In genomic region chr6:54737247-54737646, GRCh38 we compare ENCODE assay signal across 12 cellular contexts.
DNase-seq lines count a peak whose midpoint lies in the region; ATAC-seq, FAIRE-seq and TF ChIP-seq lines count a peak whose summit lies in the region.
"Had no signal": no experiment of that assay in that cellular context is flagged by ENCODE, and none has a peak within 500 bp of the region (broad histone marks: within the 10 kb centered on the region; RNA-seq: fewer than 3 reads in every experiment).

No MANE protein-coding gene starts in this region.

- no peak overlapping the region for H2AFZ ChIP-seq in HCT116 (ENCODE audit: low read depth, low read length, poor library complexity, severe bottlenecking)

- no peaks in the 10 kb centered on the region for H3K79me2 ChIP-seq in HCT116 (ENCODE audit: insufficient read depth, low read length)

- no peak overlapping the region for H3K27ac Mint-ChIP-seq in stimulated activated memory B cell treated with anti-CD40 and anti-IgM and Interleukin-4, amounts not matched to agents 10 μg/mL and 1 μg/mL and 100 μg/mL, for 72 hours

- no peak overlapping the region for H3K4me3 ChIP-seq in HCT116 (replicated peaks in 1 of 2; ENCODE audit: low read depth in 1 of 2, low read length in 2 of 2)
- no peak overlapping the region for H3K4me3 ChIP-seq in liver (ENCODE audit: low read depth in 1 of 3, low read length in 3 of 3)
- H3K4me3 ChIP-seq: A549, lower lobe of right lung, Peyer's patch had no signal

- peak; percentile 3 for DNase-seq in NCI-H2029 (lab: John Stamatoyannopoulos, UW)
- DNase-seq in NCI-H2029 treated with DMSO at 0.1 percent for 48 hours (lab: John Stamatoyannopoulos, UW) = no peak
- no peak for DNase-seq in HCT116 (ENCODE audit: low read depth, low spot score)
- peak; percentile 4 for DNase-seq in RPMI7951 (ENCODE audit: low read depth)
- DNase-seq in activated CD8-positive, alpha-beta memory T cell treated with anti-CD3 and anti-CD28 coated beads for 24 hours = no peak
- no peak for DNase-seq in urothelium cell line (ENCODE audit: low spot score)
- DNase-seq: anterior cingulate cortex, lower lobe of right lung had no signal

- peak; percentile 46; the same call in 1 of the 2 replicates for ATAC-seq in HCT116
- no peak for ATAC-seq in stimulated activated memory B cell treated with anti-CD40 and anti-IgM and Interleukin-4, amounts not matched to agents 10 μg/mL and 1 μg/mL and 100 μg/mL, for 72 hours
- ATAC-seq: A549, lower lobe of right lung had no signal

- CTCF ChIA-PET in HCT116 (lab: Charles Lee) = interaction anchor here (0.5 to 1.4 kb wide), 2 partner anchors 20 to 60 kb away, joined by 3 to 6 read pairs; no protein-coding TSS in a partner anchor

- intact Hi-C loops in HCT116 (cut with micrococcal nuclease) = no loop called here

- H3K27me3 Mint-ChIP-seq in stimulated activated memory B cell treated with anti-CD40 and anti-IgM and Interleukin-4, amounts not matched to agents 10 μg/mL and 1 μg/mL and 100 μg/mL, for 72 hours = no peaks in the 10 kb centered on the region

- H3K36me3 Mint-ChIP-seq in stimulated activated memory B cell treated with anti-CD40 and anti-IgM and Interleukin-4, amounts not matched to agents 10 μg/mL and 1 μg/mL and 100 μg/mL, for 72 hours = no peaks in the 10 kb centered on the region

- RAD21 ChIA-PET in HCT116 (lab: Charles Lee; ENCODE audit: low non-redundant PET in 1 of 2, low total read pairs in 2 of 2, uncharacterized antibody in 2 of 2, unreplicated experiment in 2 of 2) = no interaction called here

- no peak overlapping the region for H3K4me2 ChIP-seq in HCT116 (ENCODE audit: low read length)
- H3K4me2 ChIP-seq: A549 had no signal

- no peaks in the 10 kb centered on the region for H3K36me3 ChIP-seq in HCT116 (ENCODE audit: control insufficient read depth in 1 of 2, insufficient read depth in 2 of 2, low read length in 2 of 2)
- no peaks in the 10 kb centered on the region for H3K36me3 ChIP-seq in liver (ENCODE audit: control insufficient read depth in 4 of 4, insufficient read depth in 3 of 4, low read depth in 1 of 4, low read length in 3 of 4)
- H3K36me3 ChIP-seq: lower lobe of right lung, Peyer's patch had no signal

- no peaks in the 10 kb centered on the region for H3K4me1 Mint-ChIP-seq in stimulated activated memory B cell treated with anti-CD40 and anti-IgM and Interleukin-4, amounts not matched to agents 10 μg/mL and 1 μg/mL and 100 μg/mL, for 72 hours

- peaks cover 23% of the 10 kb centered on the region for H3K9me3 Mint-ChIP-seq in stimulated activated memory B cell treated with anti-CD40 and anti-IgM and Interleukin-4, amounts not matched to agents 10 μg/mL and 1 μg/mL and 100 μg/mL, for 72 hours

- no TSS peak for BruUV-seq in HCT116 (replicated peaks; lab: Mats Ljungman, UMichigan)

- no peak overlapping the region for H3K4me3 Mint-ChIP-seq in stimulated activated memory B cell treated with anti-CD40 and anti-IgM and Interleukin-4, amounts not matched to agents 10 μg/mL and 1 μg/mL and 100 μg/mL, for 72 hours

- H3K27me3 ChIP-seq in HCT116 (ENCODE audit: insufficient read depth, low read length) (no peaks in the 10 kb centered on the region), liver (ENCODE audit: control insufficient read depth in 4 of 4, insufficient read depth in 4 of 4, low read length in 3 of 4) (no peaks in the 10 kb centered on the region)
- H3K27me3 ChIP-seq: Peyer's patch had no signal

- H3K9me3 ChIP-seq in HCT116 (ENCODE audit: control insufficient read depth in 1 of 2, insufficient read depth in 1 of 2, low read depth in 1 of 2, low read length in 2 of 2) (no peaks in the 10 kb centered on the region; a peak in 1 of 4 replicates), liver (ENCODE audit: control insufficient read depth in 4 of 4, low read length in 3 of 4) (peaks cover 0 to 2% (median 0%) of the 10 kb centered on the region in 4 donors)
- H3K9me3 ChIP-seq: A549, lower lobe of right lung, Peyer's patch had no signal

- FAIRE-seq in urothelium cell line (lab: Jason Lieb, UNC) = no peak
- FAIRE-seq: A549 had no signal

- H3K9ac ChIP-seq in HCT116 (ENCODE audit: low read length) (no peak overlapping the region), liver (ENCODE audit: low read depth in 1 of 2, low read length in 2 of 2) (no peak overlapping the region)

- no peak for TF ChIP-seq POLR2A in HCT116 (IDR thresholded peaks at IDR 0.05; ENCODE audit: borderline replicate concordance, extremely low read depth, insufficient read depth, insufficient read length)

- POLR2A ChIA-PET in HCT116 (lab: Charles Lee) = no interaction called here

- H3K27ac ChIP-seq in HCT116 (ENCODE audit: low read depth, low read length) = no peak overlapping the region
- no peak overlapping the region for H3K27ac ChIP-seq in liver (ENCODE audit: low read depth in 1 of 2, low read length in 2 of 2)
- H3K27ac ChIP-seq: A549, lower lobe of right lung, Peyer's patch had no signal

- H3K4me1 ChIP-seq in HCT116 (ENCODE audit: control insufficient read depth in 1 of 2, insufficient read depth in 2 of 2, low read length in 2 of 2) (no peaks in the 10 kb centered on the region), liver (ENCODE audit: control insufficient read depth in 4 of 4, insufficient read depth in 4 of 4, low read length in 3 of 4) (no peaks in the 10 kb centered on the region)
- H3K4me1 ChIP-seq: A549, lower lobe of right lung, Peyer's patch had no signal

- WGBS in liver = 71% methylated on average over 3 of the region's 3 CpGs

- TF ChIP-seq CTCF in HCT116 (IDR thresholded peaks at IDR 0.05 in 2 of 3, conservative IDR thresholded peaks at IDR 0.05 in 1 of 3; ENCODE audit: borderline replicate concordance in 1 of 3, insufficient read depth in 1 of 3, low read depth in 2 of 3, low read length in 2 of 3) (peak in 2 of 3 experiments; percentile 55 to 62; a peak in 4 of 6 replicates), liver (IDR thresholded peaks at IDR 0.05; ENCODE audit: low read depth, low read length, missing input control) (peak; percentile 19)

- no peaks in the 10 kb centered on the region for H4K20me1 ChIP-seq in HCT116 (ENCODE audit: insufficient read depth)

- TF ChIP-seq RAD21 in HCT116 (IDR thresholded peaks at IDR 0.05; ENCODE audit: low read depth) (no peak), liver (IDR thresholded peaks at IDR 0.05) (peak; percentile 9 to 56)

- no peaks in the 10 kb centered on the region for H3K9me2 ChIP-seq in HCT116 (ENCODE audit: insufficient read depth)

TF ChIP-seq in HCT116, 20 proteins besides CTCF, POLR2A, EP300 and RAD21 (continues in another document):
- TF ChIP-seq ZFX (IDR thresholded peaks at IDR 0.05) (no peak), TCF7L2 (IDR thresholded peaks at IDR 0.05; ENCODE audit: borderline replicate concordance, extremely low read depth, insufficient read depth, insufficient read length) (no peak), EGR1 (IDR thresholded peaks at IDR 0.05; ENCODE audit: low read depth) (no peak), FOSL1 (IDR thresholded peaks at IDR 0.05; ENCODE audit: low read depth) (no peak), CEBPB (IDR thresholded peaks at IDR 0.05; ENCODE audit: low read depth) (no peak), SRF (IDR thresholded peaks at IDR 0.05; ENCODE audit: low read depth) (no peak), SP1 (IDR thresholded peaks at IDR 0.05; ENCODE audit: low read depth) (no peak), POLR2AphosphoS5 (IDR thresholded peaks at IDR 0.05; ENCODE audit: low read depth, low read length) (no peak), ZNF274 (IDR thresholded peaks at IDR 0.05; ENCODE audit: low read depth, low read length) (no peak), ZBTB33 (IDR thresholded peaks at IDR 0.05; ENCODE audit: extremely low read depth, insufficient replicate concordance, low read length) (no peak)

TF ChIP-seq in liver, 16 proteins besides CTCF, POLR2A, EP300 and RAD21:
- TF ChIP-seq MAX (IDR thresholded peaks at IDR 0.05) (no peak), HNF4A (conservative IDR thresholded peaks at IDR 0.05) (no peak), FOXA2 (IDR thresholded peaks at IDR 0.05) (no peak), ZBTB33 (IDR thresholded peaks at IDR 0.05) (no peak)

Comparison
In these comparisons a context has a peak if more than half of its experiments do, and no peak if none do; other contexts are left out.
1. DNase-seq: peak in NCI-H2029 (single experiment) and RPMI7951 (single experiment); none in NCI-H2029 treated with DMSO at 0.1 percent for 48 hours (single experiment), HCT116 (single experiment), activated CD8-positive, alpha-beta memory T cell treated with anti-CD3 and anti-CD28 coated beads for 24 hours (single experiment) and urothelium cell line (single experiment).